17 cellular contexts compared by ENCODE assay signal in genomic region chr12:114762490-114763110, GRCh38.
A peak's percentile ranks its signal among the peaks of the same experiment; 100 is the strongest.
DNase-seq lines count a peak whose midpoint lies in the region; ATAC-seq and TF ChIP-seq lines count a peak whose summit lies in the region.
"Had no signal": no experiment of that assay in that cellular context is flagged by ENCODE, and none has a peak within 500 bp of the region (broad histone marks: within the 10 kb centered on the region; RNA-seq: fewer than 3 reads in every experiment).

No MANE protein-coding gene starts in this region.

- peak overlapping the region; percentile 67 for H3K27ac Mint-ChIP-seq in neural progenitor cell
- H3K27ac Mint-ChIP-seq: activated naive CD4-positive, alpha-beta T cell treated with anti-CD3 and anti-CD28 coated beads, Interleukin-2, amount 50 U/mL, for 72 hours; memory B cell had no signal

- H3K9me3 ChIP-seq in SJSA1 (replicated peaks) (no peaks in the 10 kb centered on the region), neural progenitor cell (ENCODE audit: low read depth) (no peaks in the 10 kb centered on the region), MM.1S (replicated peaks; ENCODE audit: insufficient read depth, low read length) (no peaks in the 10 kb centered on the region), tibial artery (no peaks in the 10 kb centered on the region)
- H3K9me3 ChIP-seq: BLaER1, ovary, thyroid gland had no signal

- no peaks in the 10 kb centered on the region for H3K9me3 Mint-ChIP-seq in neural progenitor cell
- H3K9me3 Mint-ChIP-seq: memory B cell had no signal

- peak; percentile 29 for ATAC-seq in foreskin keratinocyte
- ATAC-seq: activated naive CD4-positive, alpha-beta T cell treated with anti-CD3 and anti-CD28 coated beads, Interleukin-2, amount 50 U/mL, for 72 hours had no signal

- H3K36me3 Mint-ChIP-seq in neural progenitor cell = no peaks in the 10 kb centered on the region
- H3K36me3 Mint-ChIP-seq: activated naive CD4-positive, alpha-beta T cell treated with anti-CD3 and anti-CD28 coated beads, Interleukin-2, amount 50 U/mL, for 72 hours; memory B cell had no signal

- H3K4me2 ChIP-seq in neural progenitor cell = no peak overlapping the region
- H3K4me2 ChIP-seq in MM.1S (ENCODE audit: low read depth, low read length) = no peak overlapping the region
- H3K4me2 ChIP-seq: BLaER1 had no signal

- H3K27ac ChIP-seq in SJSA1 (peak overlapping the region; percentile 76), foreskin keratinocyte (no peak overlapping the region), neural progenitor cell (no peak overlapping the region), MM.1S (ENCODE audit: low read length) (no peak overlapping the region), tibial artery (no peak overlapping the region)
- H3K27ac ChIP-seq: BLaER1, ovary, thyroid gland, VCaP had no signal

- H4K20me1 ChIP-seq in neural progenitor cell (ENCODE audit: low read depth) (no peaks in the 10 kb centered on the region), MM.1S (ENCODE audit: insufficient read depth, low read length) (no peaks in the 10 kb centered on the region)
- H4K20me1 ChIP-seq: BLaER1 had no signal

- intact Hi-C loops in tibial artery (cut with DNase I; ENCODE audit: low total_unique reads) = no loop called here

- peaks cover 18% of the 10 kb centered on the region for H3K27me3 Mint-ChIP-seq in neural progenitor cell (ENCODE audit: insufficient read depth, low read depth)

- TF ChIP-seq CTCF in foreskin keratinocyte (conservative IDR thresholded peaks at IDR 0.05) = no peak
- no peak for TF ChIP-seq CTCF in neural progenitor cell (IDR thresholded peaks at IDR 0.05)
- TF ChIP-seq CTCF in MM.1S (IDR thresholded peaks at IDR 0.05; ENCODE audit: low read length) = no peak
- no peak for TF ChIP-seq CTCF in tibial artery (IDR thresholded peaks at IDR 0.05)

- H3K9me2 ChIP-seq in MM.1S (replicated peaks; ENCODE audit: insufficient read depth, low read length) = no peaks in the 10 kb centered on the region

- H3K36me3 ChIP-seq in SJSA1 (no peaks in the 10 kb centered on the region), neural progenitor cell (no peaks in the 10 kb centered on the region), MM.1S (replicated peaks; ENCODE audit: insufficient read depth, low read length) (no peaks in the 10 kb centered on the region), tibial artery (no peaks in the 10 kb centered on the region)
- H3K36me3 ChIP-seq: BLaER1, ovary, thyroid gland had no signal

- H3F3A ChIP-seq in neural progenitor cell (ENCODE audit: low read depth) = peaks cover 3% of the 10 kb centered on the region
- H3F3A ChIP-seq in MM.1S (ENCODE audit: insufficient read depth, low read length) = no peaks in the 10 kb centered on the region

- H3K9ac ChIP-seq in neural progenitor cell (no peak overlapping the region), MM.1S (ENCODE audit: low read length) (no peak overlapping the region)
- H3K9ac ChIP-seq: BLaER1 had no signal

- DNase-seq in CMK (ENCODE audit: low read depth) = peak; percentile 15
- peak; percentile 80 to 82 for DNase-seq in SJSA1 (ENCODE audit: low read depth in 1 of 2, low spot score in 2 of 2)
- peak in 1 of 2 donors; percentile 16 for DNase-seq in foreskin keratinocyte
- no peak for DNase-seq in neural progenitor cell (ENCODE audit: low spot score)
- DNase-seq in Ammon's horn (ENCODE audit: low spot score) = no peak
- no peak for DNase-seq in MM.1S
- no peak for DNase-seq in tibial artery
- DNase-seq in activated gamma-delta T cell treated with Interleukin-2 at 50 U/mL for 16 hours = no peak
- DNase-seq: DMS79, NCI-H1092, NCI-H2171, thyroid gland had no signal

- peaks cover 32% of the 10 kb centered on the region for H3K4me1 ChIP-seq in SJSA1 (replicated peaks)
- H3K4me1 ChIP-seq in foreskin keratinocyte = no peaks in the 10 kb centered on the region
- H3K4me1 ChIP-seq in neural progenitor cell = peaks cover 10% of the 10 kb centered on the region
- no peaks in the 10 kb centered on the region for H3K4me1 ChIP-seq in MM.1S (ENCODE audit: low read length)
- H3K4me1 ChIP-seq in tibial artery = no peaks in the 10 kb centered on the region
- H3K4me1 ChIP-seq: BLaER1, thyroid gland had no signal

- no peak overlapping the region for H3K4me3 Mint-ChIP-seq in neural progenitor cell
- H3K4me3 Mint-ChIP-seq: memory B cell had no signal

- H3K27me3 ChIP-seq in SJSA1 (replicated peaks) (no peaks in the 10 kb centered on the region), foreskin keratinocyte (no peaks in the 10 kb centered on the region), neural progenitor cell (no peaks in the 10 kb centered on the region), MM.1S (replicated peaks; ENCODE audit: insufficient read depth, low read length) (no peaks in the 10 kb centered on the region), tibial artery (peaks cover 0 to 6% of the 10 kb centered on the region in 2 donors)
- H3K27me3 ChIP-seq: BLaER1, ovary, thyroid gland had no signal

- H3K4me3 ChIP-seq in SJSA1 (0 out of 2 replicates have a peak overlapping the region, but pooled peaks have one; percentile 4), neural progenitor cell (no peak overlapping the region), MM.1S (ENCODE audit: low read length) (no peak overlapping the region), tibial artery (no peak overlapping the region)
- H3K4me3 ChIP-seq: BLaER1, ovary, thyroid gland had no signal

- H2AFZ ChIP-seq in neural progenitor cell (replicated peaks) (no peak overlapping the region), MM.1S (ENCODE audit: low read length) (no peak overlapping the region)

- H3K4me1 Mint-ChIP-seq in neural progenitor cell = peaks cover 39% of the 10 kb centered on the region
- H3K4me1 Mint-ChIP-seq: memory B cell had no signal

- H3K79me2 ChIP-seq in neural progenitor cell (ENCODE audit: low read depth) = no peaks in the 10 kb centered on the region
- H3K79me2 ChIP-seq in MM.1S (ENCODE audit: low read length) = no peaks in the 10 kb centered on the region

Comparison
In these comparisons a context has a peak if more than half of its experiments do, and no peak if none do; other contexts are left out.
1. DNase-seq: peak in CMK (single experiment) and SJSA1 (2 of 2); none in neural progenitor cell (single experiment), Ammon's horn (single experiment), MM.1S (single experiment), tibial artery (0 of 2) and activated gamma-delta T cell treated with Interleukin-2 at 50 U/mL for 16 hours (single experiment).